ENCODE assay signal across 1 cellular context in genomic region chr11:5367461-5368074, GRCh38.
TF ChIP-seq lines count a peak whose summit lies in the region.

No MANE protein-coding gene starts in this region.

TF ChIP-seq in K562, 482 proteins besides CTCF, POLR2A, EP300 and RAD21 (continued from another document):
- TF ChIP-seq, protein P1, sequence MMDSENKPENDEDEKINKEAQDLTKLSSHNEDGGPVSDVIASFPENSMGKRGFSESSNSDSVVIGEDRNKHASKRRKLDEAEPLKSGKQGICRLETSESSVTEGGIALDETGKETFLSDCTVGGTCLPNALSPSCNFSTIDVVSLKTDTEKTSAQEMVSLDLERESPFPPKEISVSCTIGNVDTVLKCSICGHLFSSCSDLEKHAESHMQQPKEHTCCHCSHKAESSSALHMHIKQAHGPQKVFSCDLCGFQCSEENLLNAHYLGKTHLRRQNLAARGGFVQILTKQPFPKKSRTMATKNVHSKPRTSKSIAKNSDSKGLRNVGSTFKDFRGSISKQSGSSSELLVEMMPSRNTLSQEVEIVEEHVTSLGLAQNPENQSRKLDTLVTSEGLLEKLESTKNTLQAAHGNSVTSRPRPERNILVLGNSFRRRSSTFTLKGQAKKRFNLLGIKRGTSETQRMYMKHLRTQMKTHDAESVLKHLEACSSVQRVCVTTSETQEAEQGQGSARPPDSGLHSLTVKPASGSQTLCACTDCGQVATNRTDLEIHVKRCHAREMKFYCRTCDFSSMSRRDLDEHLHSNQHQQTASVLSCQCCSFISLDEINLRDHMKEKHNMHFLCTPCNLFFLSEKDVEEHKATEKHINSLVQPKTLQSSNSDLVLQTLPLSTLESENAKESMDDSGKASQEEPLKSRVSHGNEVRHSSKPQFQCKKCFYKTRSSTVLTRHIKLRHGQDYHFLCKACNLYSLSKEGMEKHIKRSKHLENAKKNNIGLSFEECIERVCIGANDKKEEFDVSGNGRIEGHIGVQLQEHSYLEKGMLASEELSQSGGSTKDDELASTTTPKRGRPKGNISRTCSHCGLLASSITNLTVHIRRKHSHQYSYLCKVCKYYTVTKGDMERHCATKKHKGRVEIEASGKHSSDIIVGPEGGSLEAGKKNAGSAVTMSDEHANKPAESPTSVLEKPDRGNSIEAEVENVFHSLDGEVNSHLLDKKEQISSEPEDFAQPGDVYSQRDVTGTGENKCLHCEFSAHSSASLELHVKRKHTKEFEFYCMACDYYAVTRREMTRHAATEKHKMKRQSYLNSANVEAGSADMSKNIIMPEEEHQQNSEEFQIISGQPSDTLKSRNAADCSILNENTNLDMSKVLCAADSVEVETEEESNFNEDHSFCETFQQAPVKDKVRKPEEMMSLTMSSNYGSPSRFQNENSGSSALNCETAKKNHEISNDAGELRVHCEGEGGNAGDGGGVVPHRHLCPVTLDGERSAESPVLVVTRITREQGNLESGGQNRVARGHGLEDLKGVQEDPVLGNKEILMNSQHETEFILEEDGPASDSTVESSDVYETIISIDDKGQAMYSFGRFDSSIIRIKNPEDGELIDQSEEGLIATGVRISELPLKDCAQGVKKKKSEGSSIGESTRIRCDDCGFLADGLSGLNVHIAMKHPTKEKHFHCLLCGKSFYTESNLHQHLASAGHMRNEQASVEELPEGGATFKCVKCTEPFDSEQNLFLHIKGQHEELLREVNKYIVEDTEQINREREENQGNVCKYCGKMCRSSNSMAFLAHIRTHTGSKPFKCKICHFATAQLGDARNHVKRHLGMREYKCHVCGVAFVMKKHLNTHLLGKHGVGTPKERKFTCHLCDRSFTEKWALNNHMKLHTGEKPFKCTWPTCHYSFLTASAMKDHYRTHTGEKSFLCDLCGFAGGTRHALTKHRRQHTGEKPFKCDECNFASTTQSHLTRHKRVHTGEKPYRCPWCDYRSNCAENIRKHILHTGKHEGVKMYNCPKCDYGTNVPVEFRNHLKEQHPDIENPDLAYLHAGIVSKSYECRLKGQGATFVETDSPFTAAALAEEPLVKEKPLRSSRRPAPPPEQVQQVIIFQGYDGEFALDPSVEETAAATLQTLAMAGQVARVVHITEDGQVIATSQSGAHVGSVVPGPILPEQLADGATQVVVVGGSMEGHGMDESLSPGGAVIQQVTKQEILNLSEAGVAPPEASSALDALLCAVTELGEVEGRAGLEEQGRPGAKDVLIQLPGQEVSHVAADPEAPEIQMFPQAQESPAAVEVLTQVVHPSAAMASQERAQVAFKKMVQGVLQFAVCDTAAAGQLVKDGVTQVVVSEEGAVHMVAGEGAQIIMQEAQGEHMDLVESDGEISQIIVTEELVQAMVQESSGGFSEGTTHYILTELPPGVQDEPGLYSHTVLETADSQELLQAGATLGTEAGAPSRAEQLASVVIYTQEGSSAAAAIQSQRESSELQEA (IDR thresholded peaks at IDR 0.05; ENCODE audit: low read depth), result no peak
- TF ChIP-seq KDM1A (IDR thresholded peaks at IDR 0.05) (no peak), BACH1 (tag; IDR thresholded peaks at IDR 0.05) (0 out of 2 replicates have a peak, but pooled peaks have one; percentile 25), TOE1 (IDR thresholded peaks at IDR 0.05; ENCODE audit: borderline replicate concordance) (no peak), TOE1 (CRISPR knock-in tag; IDR thresholded peaks at IDR 0.05; ENCODE audit: borderline replicate concordance, low read depth) (no peak), SAFB2 (IDR thresholded peaks at IDR 0.05; ENCODE audit: borderline replicate concordance, low read depth, low read length, severe bottlenecking) (no peak), ZKSCAN8 (CRISPR knock-in tag; IDR thresholded peaks at IDR 0.05) (no peak), C11orf30 (IDR thresholded peaks at IDR 0.05; ENCODE audit: low read depth) (peak; percentile 50; the same call in 1 of the 2 replicates), RFX1 (IDR thresholded peaks at IDR 0.05) (peak; percentile 26; the same call in 1 of the 2 replicates), CBX3 (IDR thresholded peaks at IDR 0.05; ENCODE audit: borderline replicate concordance in 1 of 2, low read length in 2 of 2) (no peak), DACH1 (IDR thresholded peaks at IDR 0.05; ENCODE audit: partially characterized antibody) (no peak), SMAD3 (CRISPR knock-in tag; conservative IDR thresholded peaks at IDR 0.05) (no peak), ZNF140 (CRISPR knock-in tag; IDR thresholded peaks at IDR 0.05) (no peak), MAFK (IDR thresholded peaks at IDR 0.05; ENCODE audit: low read length) (peak; percentile 14; the same call in 1 of the 2 replicates), BCLAF1 (IDR thresholded peaks at IDR 0.05; ENCODE audit: borderline replicate concordance in 1 of 2, control insufficient read depth in 1 of 2, low read depth in 2 of 2, low read length in 1 of 2) (no peak), ZNF785 (CRISPR knock-in tag; IDR thresholded peaks at IDR 0.05) (no peak)
- TF ChIP-seq, protein P2, sequence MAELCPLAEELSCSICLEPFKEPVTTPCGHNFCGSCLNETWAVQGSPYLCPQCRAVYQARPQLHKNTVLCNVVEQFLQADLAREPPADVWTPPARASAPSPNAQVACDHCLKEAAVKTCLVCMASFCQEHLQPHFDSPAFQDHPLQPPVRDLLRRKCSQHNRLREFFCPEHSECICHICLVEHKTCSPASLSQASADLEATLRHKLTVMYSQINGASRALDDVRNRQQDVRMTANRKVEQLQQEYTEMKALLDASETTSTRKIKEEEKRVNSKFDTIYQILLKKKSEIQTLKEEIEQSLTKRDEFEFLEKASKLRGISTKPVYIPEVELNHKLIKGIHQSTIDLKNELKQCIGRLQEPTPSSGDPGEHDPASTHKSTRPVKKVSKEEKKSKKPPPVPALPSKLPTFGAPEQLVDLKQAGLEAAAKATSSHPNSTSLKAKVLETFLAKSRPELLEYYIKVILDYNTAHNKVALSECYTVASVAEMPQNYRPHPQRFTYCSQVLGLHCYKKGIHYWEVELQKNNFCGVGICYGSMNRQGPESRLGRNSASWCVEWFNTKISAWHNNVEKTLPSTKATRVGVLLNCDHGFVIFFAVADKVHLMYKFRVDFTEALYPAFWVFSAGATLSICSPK (IDR thresholded peaks at IDR 0.05; ENCODE audit: borderline replicate concordance), result no peak
- TF ChIP-seq, protein P3, sequence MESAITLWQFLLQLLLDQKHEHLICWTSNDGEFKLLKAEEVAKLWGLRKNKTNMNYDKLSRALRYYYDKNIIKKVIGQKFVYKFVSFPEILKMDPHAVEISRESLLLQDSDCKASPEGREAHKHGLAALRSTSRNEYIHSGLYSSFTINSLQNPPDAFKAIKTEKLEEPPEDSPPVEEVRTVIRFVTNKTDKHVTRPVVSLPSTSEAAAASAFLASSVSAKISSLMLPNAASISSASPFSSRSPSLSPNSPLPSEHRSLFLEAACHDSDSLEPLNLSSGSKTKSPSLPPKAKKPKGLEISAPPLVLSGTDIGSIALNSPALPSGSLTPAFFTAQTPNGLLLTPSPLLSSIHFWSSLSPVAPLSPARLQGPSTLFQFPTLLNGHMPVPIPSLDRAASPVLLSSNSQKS (CRISPR knock-in tag; IDR thresholded peaks at IDR 0.05), result no peak
